In genomic region chr20:53654521-53654920, GRCh38 we compare ENCODE assay signal across 8 cellular contexts.
DNase-seq lines count a peak whose midpoint lies in the region; ATAC-seq and TF ChIP-seq lines count a peak whose summit lies in the region.
"Not testable (repeated sequence)": the region's sequence is repeated elsewhere in the genome, so short reads cannot be mapped to it uniquely, and the experiment has no call there.

No MANE protein-coding gene starts in this region.

- peaks cover 50% of the 10 kb centered on the region for H3K4me1 ChIP-seq in BLaER1
- H3K4me1 ChIP-seq in HEK293 (ENCODE audit: control insufficient read depth, insufficient read depth, low read length); prostate gland (replicated peaks): not testable (repeated sequence)
- H3K4me1 ChIP-seq in PC-3 (ENCODE audit: insufficient read depth, low read length): peaks cover 22% of the 10 kb centered on the region
- peaks cover 33 to 58% of the 10 kb centered on the region in 2 donors for H3K4me1 ChIP-seq in left lung
- peaks cover 12 to 54% (median 27%) of the 10 kb centered on the region in 4 donors for H3K4me1 ChIP-seq in transverse colon

- 87% methylated on average over 8 of the region's 8 CpGs for WGBS in prostate gland
- WGBS in transverse colon (ENCODE audit: low coverage in 1 of 2), 2 donors: 72 to 82% methylated on average over 6 to 8 of the region's 8 CpGs

- H3K27ac ChIP-seq in BLaER1: 0 out of 2 replicates have a peak overlapping the region, but pooled peaks have one; percentile 60
- H3K27ac ChIP-seq in HEK293 (ENCODE audit: extremely low read depth, low read depth, low read length); PC-3 (ENCODE audit: low read length): not testable (repeated sequence)
- peak overlapping the region; percentile 70 to 81 for H3K27ac ChIP-seq in left lung
- peak overlapping the region; percentile 64 to 71 for H3K27ac ChIP-seq in prostate gland
- peak overlapping the region; percentile 79 to 91 (median 82) for H3K27ac ChIP-seq in transverse colon

- not testable (repeated sequence) for H3K9me2 ChIP-seq in PC-3 (replicated peaks; ENCODE audit: low read length)

- POLR2A ChIA-PET in HEK293 (lab: Yijun Ruan, JAX): not testable (repeated sequence)
- POLR2A ChIA-PET in PC-3 (lab: Charles Lee; ENCODE audit: unreplicated experiment): interaction anchor here (0.6 kb wide), 1 partner anchor 45 kb away, joined by 4 read pairs; no protein-coding TSS in a partner anchor

- TF ChIP-seq CTCF in HEK293 (tag by site-specific recombination; IDR thresholded peaks at IDR 0.05); PC-3 (conservative IDR thresholded peaks at IDR 0.05; ENCODE audit: low read depth, low read length); left lung (IDR thresholded peaks at IDR 0.05); prostate gland (IDR thresholded peaks at IDR 0.05); transverse colon (IDR thresholded peaks at IDR 0.05): not testable (repeated sequence)

- peak overlapping the region; percentile 95 for H2AFZ ChIP-seq in PC-3 (ENCODE audit: low read length)

- H3K79me2 ChIP-seq in PC-3 (ENCODE audit: low read length): not testable (repeated sequence)

- H3K27me3 Mint-ChIP-seq in dendritic cell treated with granulocyte-macrophage colony-stimulating factor and Interleukin-4, amounts not matched to agents 40 ng/mL and 50 ng/mL, for 4 days: not testable (repeated sequence)

- H3K27ac Mint-ChIP-seq in dendritic cell treated with granulocyte-macrophage colony-stimulating factor and Interleukin-4, amounts not matched to agents 40 ng/mL and 50 ng/mL, for 4 days: peak overlapping the region; percentile 98

- not testable (repeated sequence) for TF ChIP-seq POLR2A in prostate gland (IDR thresholded peaks at IDR 0.05); transverse colon (IDR thresholded peaks at IDR 0.05)

- not testable (repeated sequence) for H3K9me3 ChIP-seq in BLaER1; HEK293 (ENCODE audit: control insufficient read depth, insufficient read depth, low read depth, low read length); PC-3 (ENCODE audit: low read length); left lung; prostate gland; transverse colon

- TF ChIP-seq EP300 in transverse colon (IDR thresholded peaks at IDR 0.05; ENCODE audit: low read depth): not testable (repeated sequence)

- intact Hi-C loops in PC-3 (cut with micrococcal nuclease); dendritic cell treated with granulocyte-macrophage colony-stimulating factor and Interleukin-4, amounts not matched to agents 40 ng/mL and 50 ng/mL, for 4 days (cut with micrococcal nuclease); left lung (cut with DNase I); prostate gland (cut with DNase I); transverse colon (cut with DNase I; ENCODE audit: low total_unique reads): not testable (repeated sequence)

- H3K27me3 ChIP-seq in BLaER1; PC-3 (ENCODE audit: low read length); left lung; prostate gland (replicated peaks; ENCODE audit: insufficient read depth); transverse colon: not testable (repeated sequence)

- H3F3A ChIP-seq in PC-3 (ENCODE audit: low read length, unreplicated experiment): not testable (repeated sequence)

- H3K36me3 ChIP-seq in BLaER1; HEK293 (ENCODE audit: control insufficient read depth in 2 of 2, insufficient read depth in 1 of 2, low read length in 2 of 2); PC-3 (ENCODE audit: low read depth, low read length); left lung; prostate gland; transverse colon: not testable (repeated sequence)

- H3K36me3 Mint-ChIP-seq in dendritic cell treated with granulocyte-macrophage colony-stimulating factor and Interleukin-4, amounts not matched to agents 40 ng/mL and 50 ng/mL, for 4 days (ENCODE audit: low read depth): not testable (repeated sequence)

- H3K4me2 ChIP-seq in BLaER1: peak overlapping the region; percentile 68
- H3K4me2 ChIP-seq in PC-3 (ENCODE audit: low read length): peak overlapping the region; percentile 74

- in situ Hi-C loops in transverse colon (cut with MboI; ENCODE audit: low pct_ligation_motif_present in 1 of 4, low pct_unique_long_range_greater_than_20kb in 1 of 4, low sequenced_read_pairs in 3 of 4): not testable (repeated sequence)

- peak overlapping the region; percentile 41; the same call in 1 of the 2 replicates for H3K4me3 ChIP-seq in BLaER1
- H3K4me3 ChIP-seq in HEK293 (ENCODE audit: low read depth, low read length): not testable (repeated sequence)
- H3K4me3 ChIP-seq in PC-3 (ENCODE audit: low read length): peak overlapping the region; percentile 55; the same call in 1 of the 2 replicates
- peak overlapping the region in 1 of 2 donors; percentile 11 for H3K4me3 ChIP-seq in left lung
- H3K4me3 ChIP-seq in prostate gland: peak overlapping the region in 1 of 2 donors; percentile 11
- H3K4me3 ChIP-seq in transverse colon: peak overlapping the region in 2 of 4 donors; percentile 5 to 37

- not testable (repeated sequence) for H3K9ac ChIP-seq in BLaER1
- H3K9ac ChIP-seq in PC-3 (ENCODE audit: low read length): peak overlapping the region; percentile 44; the same call in 1 of the 2 replicates

- ATAC-seq in PC-3: peak; percentile 10; the same call in 1 of the 2 replicates
- ATAC-seq in left lung: not testable (repeated sequence)

- not testable (repeated sequence) for H4K20me1 ChIP-seq in BLaER1; PC-3 (ENCODE audit: low read length)

- not testable (repeated sequence) for H3K9me3 Mint-ChIP-seq in dendritic cell treated with granulocyte-macrophage colony-stimulating factor and Interleukin-4, amounts not matched to agents 40 ng/mL and 50 ng/mL, for 4 days

- BruUV-seq in PC-3 (replicated peaks; lab: Mats Ljungman, UMichigan): TSS peak; percentile 35

- H3K4me1 Mint-ChIP-seq in dendritic cell treated with granulocyte-macrophage colony-stimulating factor and Interleukin-4, amounts not matched to agents 40 ng/mL and 50 ng/mL, for 4 days (ENCODE audit: low read depth): peaks cover 46% of the 10 kb centered on the region

- DNase-seq in PC-3; left lung; prostate gland (ENCODE audit: low spot score); transverse colon: not testable (repeated sequence)
- peak; percentile 45 for DNase-seq in activated CD8-positive, alpha-beta memory T cell treated with anti-CD3 and anti-CD28 coated beads for 24 hours

- CTCF ChIA-PET in HEK293 (lab: Yijun Ruan, JAX); PC-3 (lab: Charles Lee): not testable (repeated sequence)

- H3K4me3 Mint-ChIP-seq in dendritic cell treated with granulocyte-macrophage colony-stimulating factor and Interleukin-4, amounts not matched to agents 40 ng/mL and 50 ng/mL, for 4 days: not testable (repeated sequence)

TF ChIP-seq in HEK293, 187 proteins besides CTCF, POLR2A, EP300 and RAD21:
- 0 out of 2 replicates have a peak, but pooled peaks have one; percentile 5 for TF ChIP-seq OSR2 (tag by site-specific recombination; IDR thresholded peaks at IDR 0.05)
